In the genomic region with DNA sequence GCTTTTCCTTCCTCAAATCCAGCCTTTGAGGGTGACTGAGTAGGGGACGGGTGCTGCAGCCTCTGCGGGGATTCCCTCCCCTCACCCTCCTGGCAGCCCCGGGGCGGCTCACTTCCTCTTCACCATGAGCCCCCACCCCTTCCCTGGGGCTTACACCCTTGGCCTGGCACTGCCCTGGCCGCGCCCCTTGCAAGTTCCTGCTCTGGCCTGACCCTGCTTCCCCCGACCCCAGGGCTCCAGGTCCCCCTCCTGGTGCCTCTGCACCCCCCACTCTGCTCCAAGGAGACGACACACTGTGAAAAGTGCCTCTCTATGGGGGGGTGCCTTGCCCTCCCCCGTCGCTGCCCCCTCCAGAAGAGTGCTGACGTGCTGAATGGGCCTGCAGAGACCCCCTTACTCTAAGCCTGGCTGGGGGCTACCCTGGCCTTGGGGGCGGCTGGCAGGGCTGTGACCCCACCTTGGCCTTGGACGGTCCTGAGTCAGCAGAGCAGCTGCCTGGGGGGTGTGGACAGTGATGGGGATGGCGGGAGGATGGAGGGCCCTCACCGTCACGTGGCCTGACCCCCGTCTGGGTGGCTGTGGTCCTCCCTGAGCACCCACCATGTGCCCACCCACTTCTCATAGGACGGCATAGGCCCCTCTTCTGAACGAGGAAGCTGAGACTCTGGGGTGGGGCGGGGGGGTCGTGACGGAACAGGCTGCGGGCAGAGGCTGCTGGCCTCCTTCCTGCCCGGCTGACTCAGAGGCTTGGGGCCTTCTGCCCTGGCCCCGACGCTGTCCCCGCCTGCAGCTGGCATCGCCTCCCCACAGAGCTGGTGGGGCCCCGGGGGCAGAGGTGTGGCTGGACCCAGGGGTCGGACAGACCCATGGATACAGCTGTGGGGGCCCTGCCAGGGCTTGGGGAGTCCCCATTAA, we compare ENCODE assay signal across 9 cellular contexts. TPM values are rescaled to one million over a fixed set of nuclear protein-coding genes. Genes with fewer than 3 reads are reported as not detected.
A peak's percentile ranks its signal among the peaks of the same experiment; 100 is the strongest.
DNase-seq lines count a peak whose midpoint lies in the region; ATAC-seq, FAIRE-seq and TF ChIP-seq lines count a peak whose summit lies in the region.
"Had no signal": no experiment of that assay in that cellular context is flagged by ENCODE, and none has a peak within 500 bp of the region (broad histone marks: within the 10 kb centered on the region; RNA-seq: fewer than 3 reads in every experiment).

No MANE protein-coding gene starts in this region.

- peak overlapping the region; percentile 83 for H3K4me3 Mint-ChIP-seq in activated CD4-positive, alpha-beta T cell treated with anti-CD3 and anti-CD28 coated beads, Interleukin-2, amount 10 ng/mL, durations not matched to agents 24 days and 14 days
- H3K4me3 Mint-ChIP-seq in natural killer cell, result peak overlapping the region; percentile 82

- peak overlapping the region; percentile 81 for H3K18ac ChIP-seq in IMR-90 (ENCODE audit: low read depth, low read length)
- no peak overlapping the region for H3K18ac ChIP-seq in H1 (ENCODE audit: extremely low read depth, low read length)

- H3K27me3 ChIP-seq in IMR-90 (ENCODE audit: control insufficient read depth, insufficient read depth, low read length) (no peaks in the 10 kb centered on the region), H1 (replicated peaks in 1 of 4; ENCODE audit: control insufficient read depth in 3 of 4, extremely low read depth in 1 of 4, insufficient read depth in 3 of 4, low read length in 3 of 4) (no peaks in the 10 kb centered on the region)

- H3K27me3 Mint-ChIP-seq in activated CD4-positive, alpha-beta T cell treated with anti-CD3 and anti-CD28 coated beads, Interleukin-2, amount 10 ng/mL, durations not matched to agents 24 days and 14 days, result no peaks in the 10 kb centered on the region
- no peaks in the 10 kb centered on the region for H3K27me3 Mint-ChIP-seq in natural killer cell (ENCODE audit: low read depth in 2 of 2)

- H4K5ac ChIP-seq in IMR-90 (ENCODE audit: low read depth, low read length) (peak overlapping the region; percentile 83), H1 (ENCODE audit: insufficient read length, low read depth, low read length) (no peak overlapping the region)

- H3K9me3 Mint-ChIP-seq in activated CD4-positive, alpha-beta T cell treated with anti-CD3 and anti-CD28 coated beads, Interleukin-2, amount 10 ng/mL, durations not matched to agents 24 days and 14 days, result no peaks in the 10 kb centered on the region
- no peaks in the 10 kb centered on the region for H3K9me3 Mint-ChIP-seq in natural killer cell

- H4K20me1 ChIP-seq in IMR-90 (ENCODE audit: insufficient read depth, low read length), result no peaks in the 10 kb centered on the region
- peaks cover 7 to 19% of the 10 kb centered on the region in 2 experiments for H4K20me1 ChIP-seq in H1 (replicated peaks in 1 of 2; ENCODE audit: control insufficient read depth in 1 of 2, insufficient read depth in 2 of 2, low read length in 2 of 2)

- H2BK15ac ChIP-seq in IMR-90 (ENCODE audit: low read depth, low read length) (peak overlapping the region; percentile 96; the same call in 1 of the 3 replicates), H1 (ENCODE audit: low read length) (no peak overlapping the region)

- H2AFZ ChIP-seq in IMR-90 (replicated peaks; ENCODE audit: low read length, poor library complexity) (peak overlapping the region; percentile 86), H1 (ENCODE audit: low read length) (no peak overlapping the region)

- peak overlapping the region; percentile 56 for H3K27ac ChIP-seq in IMR-90 (ENCODE audit: insufficient read depth, low read length)
- H3K27ac ChIP-seq in H1 (ENCODE audit: low read depth, low read length), result no peak overlapping the region

- H2BK20ac ChIP-seq in IMR-90 (ENCODE audit: low read depth, low read length), result peak overlapping the region; percentile 79; the same call in 1 of the 2 replicates
- no peak overlapping the region for H2BK20ac ChIP-seq in H1 (ENCODE audit: low read length)

- H4K91ac ChIP-seq in IMR-90 (ENCODE audit: insufficient read depth, low read depth, low read length) (peak overlapping the region; percentile 97), H1 (replicated peaks; ENCODE audit: insufficient read length, low read length) (no peak overlapping the region)

- peak overlapping the region; percentile 91 for H2AK9ac ChIP-seq in IMR-90 (replicated peaks; ENCODE audit: low read depth, low read length, poor library complexity)

- H3K4ac ChIP-seq in IMR-90 (ENCODE audit: low read depth, low read length), result peak overlapping the region; percentile 85
- no peak overlapping the region for H3K4ac ChIP-seq in H1 (replicated peaks; ENCODE audit: insufficient read length, low read depth, low read length)

- in situ Hi-C loops in IMR-90 (cut with MboI; ENCODE audit: low sequenced_read_pairs), result no loop called here

- H3K9me1 ChIP-seq in IMR-90 (ENCODE audit: insufficient read depth, low read length), result no peaks in the 10 kb centered on the region

- TF ChIP-seq POLR2A in IMR-90 (IDR thresholded peaks at IDR 0.05; ENCODE audit: low read depth, low read length), result no peak
- TF ChIP-seq POLR2A in H1 (IDR thresholded peaks at IDR 0.05; ENCODE audit: control extremely low read depth in 1 of 2, low read depth in 2 of 2, low read length in 2 of 2), result no peak; a peak in 1 of 3 replicates

- FAIRE-seq in H1 (lab: Jason Lieb, UNC), result no peak
- FAIRE-seq: TTC549 had no signal

- peak; percentile 52 for DNase-seq in IMR-90
- DNase-seq in activated CD4-positive, alpha-beta T cell treated with anti-CD3 and anti-CD28 coated beads, Interleukin-2, amount 10 ng/mL, durations not matched to agents 24 days and 14 days, result peak; percentile 87
- no peak for DNase-seq in H1 (ENCODE audit: low read depth in 1 of 2, low spot score in 2 of 2)
- peak; percentile 71 for DNase-seq in natural killer cell
- DNase-seq in HuH-7 (ENCODE audit: low spot score), result no peak
- DNase-seq in NCI-H2081 (lab: John Stamatoyannopoulos, UW), result no peak

- H3K4me1 ChIP-seq in IMR-90 (ENCODE audit: control insufficient read depth, insufficient read depth, low read length) (peaks cover 29% of the 10 kb centered on the region), H1 (replicated peaks in 1 of 4; ENCODE audit: control insufficient read depth in 3 of 4, insufficient read depth in 4 of 4, low read length in 3 of 4) (peaks cover 0 to 36% (median 15%) of the 10 kb centered on the region in 4 experiments; a peak in 6 of 7 replicates)

- H3K23ac ChIP-seq in IMR-90 (ENCODE audit: low read depth, low read length) (no peak overlapping the region), H1 (ENCODE audit: insufficient read length) (no peak overlapping the region)

- BruUV-seq in IMR-90 (replicated peaks; lab: Mats Ljungman, UMichigan), result no TSS peak

- no peak overlapping the region for H2BK12ac ChIP-seq in H1 (ENCODE audit: low read depth, low read length)

- peaks cover 42% of the 10 kb centered on the region for H3K4me1 Mint-ChIP-seq in activated CD4-positive, alpha-beta T cell treated with anti-CD3 and anti-CD28 coated beads, Interleukin-2, amount 10 ng/mL, durations not matched to agents 24 days and 14 days
- H3K4me1 Mint-ChIP-seq in natural killer cell, result peaks cover 26 to 51% of the 10 kb centered on the region in 2 donors

- no peaks in the 10 kb centered on the region for H3K9me3 ChIP-seq in IMR-90 (ENCODE audit: control insufficient read depth, insufficient read depth, low read length)
- H3K9me3 ChIP-seq in H1 (ENCODE audit: insufficient read depth in 2 of 2, low read depth in 1 of 2, low read length in 1 of 2), result no peaks in the 10 kb centered on the region

- H3K9ac ChIP-seq in IMR-90 (ENCODE audit: low read depth, low read length) (peak overlapping the region; percentile 37; the same call in 1 of the 2 replicates), H1 (replicated peaks in 1 of 4; ENCODE audit: extremely low read depth in 1 of 4, low read depth in 3 of 4, low read length in 3 of 4) (no peak overlapping the region)

- CTCF ChIA-PET in IMR-90 (lab: Yijun Ruan, JAX) (no interaction called here), H1 (lab: Charles Lee; ENCODE audit: partially characterized antibody) (interaction anchor here (0.5 to 2.0 kb wide), 4 partner anchors 20 to 62 kb away, joined by 3 to 14 read pairs (median 4); no protein-coding TSS in a partner anchor)

- 100% methylated on average over 3 of the region's 30 CpGs; no CpG with 5 or more reads in 1 of the 2 experiments for WGBS in IMR-90 (ENCODE audit: extremely low coverage in 2 of 2, insufficient read length in 1 of 2), 2 experiments
- 84% methylated on average over 21 of the region's 30 CpGs; no CpG with 5 or more reads in 1 of the 2 experiments for WGBS in H1 (ENCODE audit: extremely low coverage in 1 of 2, insufficient coverage in 1 of 2, insufficient read length in 1 of 2, insufficient replicate concordance in 2 of 2, low coverage in 1 of 2, low lambda C conversion rate in 2 of 2, missing lambda C conversion rate in 1 of 2), 2 experiments

- H3K23me2 ChIP-seq in H1 (ENCODE audit: low read depth, low read length), result no peaks in the 10 kb centered on the region; the same call in 1 of the 2 replicates

- H4K8ac ChIP-seq in IMR-90 (ENCODE audit: low read depth in 2 of 2, low read length in 2 of 2), result peak overlapping the region; percentile 92 to 99
- peak overlapping the region; percentile 51; the same call in 1 of the 2 replicates for H4K8ac ChIP-seq in H1 (ENCODE audit: extremely low read depth, insufficient read depth, low read length)

- peak overlapping the region; percentile 36 for H3K4me2 ChIP-seq in IMR-90 (ENCODE audit: low read depth, low read length)
- no peak overlapping the region for H3K4me2 ChIP-seq in H1 (ENCODE audit: insufficient read depth in 1 of 2, low read depth in 2 of 2, low read length in 2 of 2)

- ATAC-seq in GM19043 (IDR thresholded peaks at IDR 0.05; ENCODE audit: low read depth, unreplicated experiment) (peak; percentile 44), IMR-90 (ENCODE audit: low read depth) (peak; percentile 67), natural killer cell (peak; percentile 55 to 75 (median 59)), HG02571 (IDR thresholded peaks at IDR 0.05; ENCODE audit: unreplicated experiment) (no peak)

- TF ChIP-seq EP300 in H1 (IDR thresholded peaks at IDR 0.05; ENCODE audit: borderline replicate concordance in 1 of 2, low read depth in 2 of 2, low read length in 2 of 2), result no peak

- POLR2A ChIA-PET in IMR-90 (lab: Charles Lee; ENCODE audit: unreplicated experiment) (no interaction called here), H1 (lab: Charles Lee; ENCODE audit: partially characterized antibody) (interaction anchor here (1.5 to 8.2 kb wide), 2 partner anchors 12 to 55 kb away, joined by 5 to 68 read pairs; no protein-coding TSS in a partner anchor)

- H2AK5ac ChIP-seq in IMR-90 (ENCODE audit: low read depth, low read length), result peak overlapping the region; percentile 98
- H2AK5ac ChIP-seq in H1 (ENCODE audit: low read depth, low read length), result no peak overlapping the region

- H2BK120ac ChIP-seq in IMR-90 (ENCODE audit: low read depth, low read length), result peak overlapping the region; percentile 78
- H2BK120ac ChIP-seq in H1 (replicated peaks; ENCODE audit: low read depth, low read length), result no peak overlapping the region

- dilution Hi-C loops in IMR-90 (cut with HindIII; ENCODE audit: low sequenced_read_pairs, unreplicated experiment), result no loop called here

- H3K14ac ChIP-seq in IMR-90 (replicated peaks; ENCODE audit: low read depth, low read length), result peak overlapping the region; percentile 71
- H3K14ac ChIP-seq in H1 (ENCODE audit: insufficient read length), result no peak overlapping the region

- no peaks in the 10 kb centered on the region; a peak in 1 of 4 replicates for H3K79me2 ChIP-seq in H1 (ENCODE audit: control insufficient read depth in 1 of 2, insufficient read depth in 2 of 2, low read length in 2 of 2)

- TF ChIP-seq RAD21 in IMR-90 (IDR thresholded peaks at IDR 0.05; ENCODE audit: low read length) (no peak), H1 (IDR thresholded peaks at IDR 0.05 in 1 of 2, conservative IDR thresholded peaks at IDR 0.05 in 1 of 2; ENCODE audit: low read depth in 2 of 2, low read length in 2 of 2) (no peak)

- peaks cover 0 to 6% of the 10 kb centered on the region in 2 experiments; a peak in 1 of 4 replicates for H3K79me1 ChIP-seq in IMR-90 (ENCODE audit: low read depth in 1 of 2, low read length in 2 of 2)
- no peaks in the 10 kb centered on the region for H3K79me1 ChIP-seq in H1 (ENCODE audit: low read depth, low read length)

- H2BK5ac ChIP-seq in IMR-90 (ENCODE audit: low read depth, low read length, poor library complexity, severe bottlenecking), result peak overlapping the region; percentile 87
- H2BK5ac ChIP-seq in H1 (ENCODE audit: low read depth, low read length), result no peak overlapping the region

- H3K27ac Mint-ChIP-seq in activated CD4-positive, alpha-beta T cell treated with anti-CD3 and anti-CD28 coated beads, Interleukin-2, amount 10 ng/mL, durations not matched to agents 24 days and 14 days, result peak overlapping the region; percentile 98
- H3K27ac Mint-ChIP-seq in natural killer cell, result peak overlapping the region; percentile 90 to 97

- H3K36me3 Mint-ChIP-seq in activated CD4-positive, alpha-beta T cell treated with anti-CD3 and anti-CD28 coated beads, Interleukin-2, amount 10 ng/mL, durations not matched to agents 24 days and 14 days (ENCODE audit: low read depth), result peaks cover 18% of the 10 kb centered on the region
- H3K36me3 Mint-ChIP-seq in natural killer cell, result no peaks in the 10 kb centered on the region

- H3K36me3 ChIP-seq in IMR-90 (ENCODE audit: control insufficient read depth, insufficient read depth, low read length) (no peaks in the 10 kb centered on the region), H1 (ENCODE audit: control insufficient read depth in 2 of 4, insufficient read depth in 4 of 4, low read length in 3 of 4) (peaks cover 7 to 28% (median 19%) of the 10 kb centered on the region in 4 experiments; a peak in 6 of 8 replicates)

- H3K4me3 ChIP-seq in IMR-90 (ENCODE audit: insufficient read depth, low read depth, low read length) (no peak overlapping the region), H1 (ENCODE audit: extremely low read depth in 1 of 4, insufficient read depth in 2 of 4, low read depth in 3 of 4, low read length in 4 of 4) (no peak overlapping the region)

- TF ChIP-seq CTCF in IMR-90 (conservative IDR thresholded peaks at IDR 0.05; ENCODE audit: low read depth, low read length), result no peak
- no peak for TF ChIP-seq CTCF in H1 (IDR thresholded peaks at IDR 0.05; ENCODE audit: control extremely low read depth in 1 of 3, insufficient read depth in 1 of 3, low read depth in 1 of 3, low read length in 3 of 3)
- no peak for TF ChIP-seq CTCF in natural killer cell (IDR thresholded peaks at IDR 0.05)

- intact Hi-C loops in IMR-90 (cut with micrococcal nuclease), result no loop called here
- intact Hi-C loops in activated CD4-positive, alpha-beta T cell treated with anti-CD3 and anti-CD28 coated beads, Interleukin-2, amount 10 ng/mL, durations not matched to agents 24 days and 14 days (cut with micrococcal nuclease), result loop anchor here (1.0 kb wide), 3 partner anchors 7 to 26 kb away; a partner anchor contains a TSS
- intact Hi-C loops in natural killer cell (cut with micrococcal nuclease), result loop anchor here (1.0 to 10.0 kb wide), 4 partner anchors 7 to 1285 kb away; a partner anchor contains a TSS

- no peak overlapping the region for H3K56ac ChIP-seq in IMR-90 (ENCODE audit: extremely low read depth, insufficient read depth, low read length)
- no peak overlapping the region for H3K56ac ChIP-seq in H1 (replicated peaks; ENCODE audit: insufficient read length, low read depth, low read length)

RNA-seq across cellular contexts. Expression of a gene that starts 9.8 kb away (rescaled TPM):
- 1.4 and 1.8 TPM in 2 replicates for total RNA-seq in IMR-90 (2012; rRNA removed)
- polyA plus RNA-seq in IMR-90 (2012; rRNA removed), result 5.1 and 5.3 TPM in 2 replicates
- polyA plus RNA-seq in IMR-90 (2012; cell fraction: cytosol; rRNA removed), result 3.8 and 5.3 TPM in 2 replicates
- polyA plus RNA-seq in IMR-90 (2012; cell fraction: nucleus; rRNA removed; ENCODE audit: low replicate concordance), result 11.2 and 22.5 TPM in 2 replicates
- 33.9 and 34.2 TPM in 2 replicates for total RNA-seq in activated CD4-positive, alpha-beta T cell treated with anti-CD3 and anti-CD28 coated beads, Interleukin-2, amount 10 ng/mL, durations not matched to agents 24 days and 14 days
- total RNA-seq in H1 (2021; fragmentation: NEBNext Ultra II Directional; extraction: Animal tissue kit (Norgen Biotek cat#: 25700)), result 28.9 and 31.6 TPM in 2 replicates
- 35.6 and 53.0 TPM in 2 replicates for polyA plus RNA-seq in H1 (2011; rRNA removed)
- polyA plus RNA-seq in H1 (2011; cell fraction: cytosol; rRNA removed), result 34.6 TPM
- 59.9 TPM for polyA plus RNA-seq in H1 (2011; cell fraction: nucleus; rRNA removed)
- polyA plus RNA-seq in H1 (2012, experiment 1 of 2), result 25.2 to 37.3 TPM (median 35.0 TPM) in 4 replicates
- 31.6 TPM for polyA plus RNA-seq in H1 (2012, experiment 2 of 2)
- 26.6 TPM for polyA plus RNA-seq in H1 (2013, experiment 1 of 2)
- polyA plus RNA-seq in H1 (2013, experiment 2 of 2), result 29.4 TPM
- polyA minus RNA-seq in H1 (2011; rRNA and poly(A)+ RNA removed), result 15.4 and 17.4 TPM in 2 replicates
- polyA minus RNA-seq in H1 (2011; cell fraction: cytosol; rRNA and poly(A)+ RNA removed), result 36.6 TPM
- polyA minus RNA-seq in H1 (2011; cell fraction: nucleus; rRNA and poly(A)+ RNA removed), result 37.5 TPM
- total RNA-seq in natural killer cell, result 100 to 1,000 TPM; 140 to 191 (median 176) TPM

RNA-seq across cellular contexts. Expression of a gene that starts 25.9 kb away (rescaled TPM):
- total RNA-seq in IMR-90 (2012; rRNA removed) (5.8 and 6.8 TPM in 2 replicates), natural killer cell (10 to 100 TPM; 24.9 to 26.7 (median 25.6) TPM)
- polyA plus RNA-seq in IMR-90 (2012; rRNA removed) (21.9 and 27.5 TPM in 2 replicates), H1 (2011; rRNA removed) (36.8 and 60.5 TPM in 2 replicates)
- 19.5 and 22.3 TPM in 2 replicates for polyA plus RNA-seq in IMR-90 (2012; cell fraction: cytosol; rRNA removed)
- 62.8 and 177 TPM in 2 replicates for polyA plus RNA-seq in IMR-90 (2012; cell fraction: nucleus; rRNA removed; ENCODE audit: low replicate concordance)
- 39.5 and 40.9 TPM in 2 replicates for total RNA-seq in activated CD4-positive, alpha-beta T cell treated with anti-CD3 and anti-CD28 coated beads, Interleukin-2, amount 10 ng/mL, durations not matched to agents 24 days and 14 days
- 42.3 and 45.2 TPM in 2 replicates for total RNA-seq in H1 (2021; fragmentation: NEBNext Ultra II Directional; extraction: Animal tissue kit (Norgen Biotek cat#: 25700))
- 40.8 TPM for polyA plus RNA-seq in H1 (2011; cell fraction: cytosol; rRNA removed)
- polyA plus RNA-seq in H1 (2011; cell fraction: nucleus; rRNA removed), result 163 TPM
- 30.5 to 38.9 TPM (median 37.6 TPM) in 4 replicates for polyA plus RNA-seq in H1 (2012, experiment 1 of 2)
- 34.5 TPM for polyA plus RNA-seq in H1 (2012, experiment 2 of 2)
- 25.6 TPM for polyA plus RNA-seq in H1 (2013, experiment 1 of 2)
- polyA plus RNA-seq in H1 (2013, experiment 2 of 2), result 21.6 TPM
- 10.4 and 12.6 TPM in 2 replicates for polyA minus RNA-seq in H1 (2011; rRNA and poly(A)+ RNA removed)
- 21.5 TPM for polyA minus RNA-seq in H1 (2011; cell fraction: cytosol; rRNA and poly(A)+ RNA removed)
- polyA minus RNA-seq in H1 (2011; cell fraction: nucleus; rRNA and poly(A)+ RNA removed), result 25.1 TPM

RNA-seq across cellular contexts. Expression of a gene that starts 29.4 kb away (rescaled TPM):
- 5.0 and 6.7 TPM in 2 replicates for total RNA-seq in IMR-90 (2012; rRNA removed)
- polyA plus RNA-seq in IMR-90 (2012; rRNA removed), result 6.3 and 8.1 TPM in 2 replicates
- polyA plus RNA-seq in IMR-90 (2012; cell fraction: cytosol; rRNA removed), result 3.9 and 16.6 TPM in 2 replicates
- polyA plus RNA-seq in IMR-90 (2012; cell fraction: nucleus; rRNA removed; ENCODE audit: low replicate concordance), result 15.9 and 17.4 TPM in 2 replicates
- total RNA-seq in activated CD4-positive, alpha-beta T cell treated with anti-CD3 and anti-CD28 coated beads, Interleukin-2, amount 10 ng/mL, durations not matched to agents 24 days and 14 days, result 11.7 and 12.3 TPM in 2 replicates
- 4.9 and 5.7 TPM in 2 replicates for total RNA-seq in H1 (2021; fragmentation: NEBNext Ultra II Directional; extraction: Animal tissue kit (Norgen Biotek cat#: 25700))
- polyA plus RNA-seq in H1 (2011; rRNA removed), result 2.2 and 3.1 TPM in 2 replicates
- 3.1 TPM for polyA plus RNA-seq in H1 (2011; cell fraction: cytosol; rRNA removed)
- 7.4 TPM for polyA plus RNA-seq in H1 (2011; cell fraction: nucleus; rRNA removed)
- polyA plus RNA-seq in H1 (2012, experiment 1 of 2), result 3.0 to 4.0 TPM (median 3.7 TPM) in 4 replicates
- polyA plus RNA-seq in H1 (2012, experiment 2 of 2), result 2.0 TPM
- polyA plus RNA-seq in H1 (2013, experiment 1 of 2), result 2.6 TPM
- polyA plus RNA-seq in H1 (2013, experiment 2 of 2), result 2.5 TPM
- 2.8 and 3.1 TPM in 2 replicates for polyA minus RNA-seq in H1 (2011; rRNA and poly(A)+ RNA removed)
- polyA minus RNA-seq in H1 (2011; cell fraction: cytosol; rRNA and poly(A)+ RNA removed), result 2.8 TPM
- 6.4 TPM for polyA minus RNA-seq in H1 (2011; cell fraction: nucleus; rRNA and poly(A)+ RNA removed)
- 10 to 100 TPM in 2 of 3 donors, 1 to 10 TPM in 1; 9.6 to 13.5 (median 11.3) TPM for total RNA-seq in natural killer cell

RNA-seq across cellular contexts. Expression of a gene that starts 53.2 kb away (rescaled TPM):
- not detected in 2 replicates for total RNA-seq in IMR-90 (2012; rRNA removed)
- not detected in 2 replicates for polyA plus RNA-seq in IMR-90 (2012; rRNA removed)
- polyA plus RNA-seq in IMR-90 (2012; cell fraction: cytosol; rRNA removed), result not detected in 2 replicates
- not detected in 2 replicates for polyA plus RNA-seq in IMR-90 (2012; cell fraction: nucleus; rRNA removed; ENCODE audit: low replicate concordance)
- not detected in 2 replicates for total RNA-seq in activated CD4-positive, alpha-beta T cell treated with anti-CD3 and anti-CD28 coated beads, Interleukin-2, amount 10 ng/mL, durations not matched to agents 24 days and 14 days
- not detected in 2 replicates for total RNA-seq in H1 (2021; fragmentation: NEBNext Ultra II Directional; extraction: Animal tissue kit (Norgen Biotek cat#: 25700))
- polyA plus RNA-seq in H1 (2011; rRNA removed), result not detected in 2 replicates
- not detected for polyA plus RNA-seq in H1 (2011; cell fraction: cytosol; rRNA removed)
- polyA plus RNA-seq in H1 (2011; cell fraction: nucleus; rRNA removed), result not detected
- polyA plus RNA-seq in H1 (2012, experiment 1 of 2), result not detected in 4 replicates
- polyA plus RNA-seq in H1 (2012, experiment 2 of 2), result not detected
- polyA plus RNA-seq in H1 (2013, experiment 1 of 2), result not detected
- polyA plus RNA-seq in H1 (2013, experiment 2 of 2), result not detected
- not detected in 2 replicates for polyA minus RNA-seq in H1 (2011; rRNA and poly(A)+ RNA removed)
- polyA minus RNA-seq in H1 (2011; cell fraction: cytosol; rRNA and poly(A)+ RNA removed), result not detected
- not detected for polyA minus RNA-seq in H1 (2011; cell fraction: nucleus; rRNA and poly(A)+ RNA removed)
- total RNA-seq in natural killer cell, result not detected

Comparison
In these comparisons a context has a peak if more than half of its experiments do, and no peak if none do; other contexts are left out.
1. DNase-seq: peak in IMR-90 (single experiment), activated CD4-positive, alpha-beta T cell treated with anti-CD3 and anti-CD28 coated beads, Interleukin-2, amount 10 ng/mL, durations not matched to agents 24 days and 14 days (single experiment) and natural killer cell (single experiment); none in H1 (0 of 2), HuH-7 (single experiment) and NCI-H2081 (0 of 2).
2. RNA of a gene that starts 9.8 kb away (total RNA-seq): 140 to 191 TPM in natural killer cell, 33.9 to 34.2 TPM in activated CD4-positive, alpha-beta T cell treated with anti-CD3 and anti-CD28 coated beads, Interleukin-2, amount 10 ng/mL, durations not matched to agents 24 days and 14 days and 28.9 to 31.6 TPM in H1; 1.4 to 1.8 TPM in IMR-90; every median in the first group is over 10 times any median in the second.